8 cellular contexts compared by ENCODE assay signal in the genomic region with DNA sequence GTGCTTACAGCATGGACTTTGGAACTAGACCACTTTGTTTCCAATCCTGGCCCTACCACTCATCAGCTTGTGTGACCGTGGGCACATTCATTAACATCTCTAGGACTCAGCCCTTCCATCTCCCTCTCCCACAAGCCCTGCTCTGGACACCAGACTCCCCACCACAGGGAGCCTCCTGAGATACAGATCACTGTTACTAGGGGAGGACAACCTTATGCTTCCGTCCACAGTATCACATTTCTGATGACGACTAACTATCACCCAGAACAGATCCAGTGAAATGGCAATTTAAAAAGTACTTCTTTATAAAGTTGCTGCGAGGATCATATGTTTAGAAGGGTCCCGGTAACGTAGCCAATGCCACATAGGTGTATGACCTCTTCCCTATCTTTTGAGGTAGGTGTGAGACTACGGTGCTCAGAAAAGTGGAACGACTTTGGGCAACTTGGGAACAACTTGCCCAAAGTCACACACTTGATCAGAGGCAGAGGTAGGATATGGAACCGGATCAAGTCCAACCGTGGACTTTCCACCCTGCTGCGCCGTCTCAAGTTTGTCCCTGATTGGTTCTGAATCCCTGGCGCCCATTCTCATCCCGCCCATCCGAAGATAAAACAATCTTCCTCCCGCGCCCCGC.
A peak's percentile ranks its signal among the peaks of the same experiment; 100 is the strongest.
DNase-seq lines count a peak whose midpoint lies in the region; ATAC-seq and TF ChIP-seq lines count a peak whose summit lies in the region.

No MANE protein-coding gene starts in this region.

- no peaks in the 10 kb centered on the region for H3K9me3 ChIP-seq in tibial artery

- H3K36me3 ChIP-seq in tibial artery, result no peaks in the 10 kb centered on the region

- no peak for DNase-seq in T-helper 2 cell treated with Interferon-gamma antibody and Interleukin-4, amounts not matched to agents 5 μg/mL and 100 μg/mL, for 36 hours (ENCODE audit: low spot score)
- DNase-seq in T-helper 2 cell, result no peak
- DNase-seq in activated T-helper 1 cell treated with anti-CD3 and anti-CD28 coated beads, Interleukin-12 subunit alpha, Interleukin-12 subunit beta, Interleukin-2, Interleukin-4 antibody, amounts not matched to agents 30 ng/mL and 10 ng/mL and 1 ng/mL, durations not matched to agents 14 hours and 24 hours and 36 hours (ENCODE audit: low spot score), result no peak
- DNase-seq in kidney tubule cell (ENCODE audit: low spot score), result peak; percentile 13
- no peak for DNase-seq in tibial artery
- DNase-seq in NCI-H82 treated with DMSO at 0.1 percent for 48 hours (lab: John Stamatoyannopoulos, UW; ENCODE audit: unreplicated experiment), result no peak

- H3K27ac Mint-ChIP-seq in T-helper 2 cell treated with Interferon-gamma antibody and Interleukin-4, amounts not matched to agents 5 μg/mL and 100 μg/mL, for 36 hours, result no peak overlapping the region
- H3K27ac Mint-ChIP-seq in activated T-helper 1 cell treated with anti-CD3 and anti-CD28 coated beads, Interleukin-12 subunit alpha, Interleukin-12 subunit beta, Interleukin-2, Interleukin-4 antibody, amounts not matched to agents 30 ng/mL and 10 ng/mL and 1 ng/mL, durations not matched to agents 14 hours and 24 hours and 36 hours, result no peak overlapping the region

- H3K4me3 ChIP-seq in tibial artery, result peak overlapping the region; percentile 52 to 67

- H3K4me3 Mint-ChIP-seq in T-helper 2 cell treated with Interferon-gamma antibody and Interleukin-4, amounts not matched to agents 5 μg/mL and 100 μg/mL, for 36 hours, result peak overlapping the region; percentile 89
- H3K4me3 Mint-ChIP-seq in activated T-helper 1 cell treated with anti-CD3 and anti-CD28 coated beads, Interleukin-12 subunit alpha, Interleukin-12 subunit beta, Interleukin-2, Interleukin-4 antibody, amounts not matched to agents 30 ng/mL and 10 ng/mL and 1 ng/mL, durations not matched to agents 14 hours and 24 hours and 36 hours, result peak overlapping the region; percentile 71

- ATAC-seq in HG03432 (IDR thresholded peaks at IDR 0.05; ENCODE audit: unreplicated experiment) (peak; percentile 1), GM19455 (IDR thresholded peaks at IDR 0.05; ENCODE audit: unreplicated experiment) (no peak)

- H3K9me3 Mint-ChIP-seq in T-helper 2 cell treated with Interferon-gamma antibody and Interleukin-4, amounts not matched to agents 5 μg/mL and 100 μg/mL, for 36 hours, result no peaks in the 10 kb centered on the region
- no peaks in the 10 kb centered on the region for H3K9me3 Mint-ChIP-seq in activated T-helper 1 cell treated with anti-CD3 and anti-CD28 coated beads, Interleukin-12 subunit alpha, Interleukin-12 subunit beta, Interleukin-2, Interleukin-4 antibody, amounts not matched to agents 30 ng/mL and 10 ng/mL and 1 ng/mL, durations not matched to agents 14 hours and 24 hours and 36 hours

- peaks cover 17% of the 10 kb centered on the region for H3K4me1 Mint-ChIP-seq in T-helper 2 cell treated with Interferon-gamma antibody and Interleukin-4, amounts not matched to agents 5 μg/mL and 100 μg/mL, for 36 hours (ENCODE audit: low read depth)
- H3K4me1 Mint-ChIP-seq in activated T-helper 1 cell treated with anti-CD3 and anti-CD28 coated beads, Interleukin-12 subunit alpha, Interleukin-12 subunit beta, Interleukin-2, Interleukin-4 antibody, amounts not matched to agents 30 ng/mL and 10 ng/mL and 1 ng/mL, durations not matched to agents 14 hours and 24 hours and 36 hours (ENCODE audit: low read depth), result peaks cover 18% of the 10 kb centered on the region

- peaks cover 46% of the 10 kb centered on the region for H3K27me3 Mint-ChIP-seq in T-helper 2 cell treated with Interferon-gamma antibody and Interleukin-4, amounts not matched to agents 5 μg/mL and 100 μg/mL, for 36 hours (ENCODE audit: low read depth)
- peaks cover 29% of the 10 kb centered on the region for H3K27me3 Mint-ChIP-seq in activated T-helper 1 cell treated with anti-CD3 and anti-CD28 coated beads, Interleukin-12 subunit alpha, Interleukin-12 subunit beta, Interleukin-2, Interleukin-4 antibody, amounts not matched to agents 30 ng/mL and 10 ng/mL and 1 ng/mL, durations not matched to agents 14 hours and 24 hours and 36 hours (ENCODE audit: insufficient read depth)

- no peaks in the 10 kb centered on the region for H3K36me3 Mint-ChIP-seq in T-helper 2 cell treated with Interferon-gamma antibody and Interleukin-4, amounts not matched to agents 5 μg/mL and 100 μg/mL, for 36 hours (ENCODE audit: low read depth)
- H3K36me3 Mint-ChIP-seq in activated T-helper 1 cell treated with anti-CD3 and anti-CD28 coated beads, Interleukin-12 subunit alpha, Interleukin-12 subunit beta, Interleukin-2, Interleukin-4 antibody, amounts not matched to agents 30 ng/mL and 10 ng/mL and 1 ng/mL, durations not matched to agents 14 hours and 24 hours and 36 hours (ENCODE audit: low read depth), result peaks cover 2% of the 10 kb centered on the region

- peaks cover 0 to 24% (median 17%) of the 10 kb centered on the region in 4 donors for H3K4me1 ChIP-seq in tibial artery

- H3K27me3 ChIP-seq in tibial artery, result no peaks in the 10 kb centered on the region

- intact Hi-C loops in activated T-helper 1 cell treated with anti-CD3 and anti-CD28 coated beads, Interleukin-12 subunit alpha, Interleukin-12 subunit beta, Interleukin-2, Interleukin-4 antibody, amounts not matched to agents 30 ng/mL and 10 ng/mL and 1 ng/mL, durations not matched to agents 14 hours and 24 hours and 36 hours (cut with micrococcal nuclease), result loop anchor here (1.0 kb wide), 1 partner anchor 262 kb away; no protein-coding TSS in a partner anchor
- intact Hi-C loops in tibial artery (cut with DNase I; ENCODE audit: low total_unique reads), result loop anchor here (10.0 kb wide), 1 partner anchor 121 kb away; no protein-coding TSS in a partner anchor

- peak overlapping the region in 1 of 2 donors; percentile 39 for H3K27ac ChIP-seq in tibial artery

- TF ChIP-seq CTCF in tibial artery (IDR thresholded peaks at IDR 0.05), result no peak
